11 cellular contexts compared by ENCODE assay signal in the genomic region with DNA sequence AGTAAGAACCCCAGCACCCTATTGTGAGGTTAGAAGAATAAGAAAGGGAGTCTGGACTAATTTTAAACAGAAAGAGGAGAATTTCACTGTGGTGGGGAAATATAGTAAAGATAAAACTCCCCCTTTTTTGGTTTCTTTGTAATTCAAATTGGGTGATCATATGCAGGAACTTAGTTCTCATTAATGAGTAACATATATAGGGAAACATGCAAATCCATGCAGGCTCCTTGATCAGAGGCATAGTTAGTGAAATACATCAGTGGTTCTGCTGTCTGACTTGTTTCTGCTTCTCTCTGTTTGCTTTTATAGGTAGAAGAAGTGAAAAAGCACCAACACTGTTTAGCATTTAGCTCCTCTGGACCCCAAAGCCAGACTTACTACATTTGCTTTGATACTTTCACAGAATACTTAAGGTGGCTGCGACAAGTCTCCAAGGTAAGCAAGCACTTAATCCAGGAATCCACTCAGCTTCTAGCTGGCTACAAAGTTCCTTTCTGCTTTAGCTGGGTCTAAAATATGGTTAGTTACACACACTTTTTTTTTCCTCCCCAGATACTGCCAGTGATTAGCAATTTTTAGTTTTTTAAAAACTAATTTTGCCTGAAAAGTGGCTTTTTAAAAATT.
DNase-seq lines count a peak whose midpoint lies in the region; ATAC-seq lines count a peak whose summit lies in the region.
"Had no signal": no experiment of that assay in that cellular context is flagged by ENCODE, and none has a peak within 500 bp of the region (broad histone marks: within the 10 kb centered on the region; RNA-seq: fewer than 3 reads in every experiment).

No MANE protein-coding gene starts in this region.

- no peaks in the 10 kb centered on the region for H3K9me3 Mint-ChIP-seq in stimulated activated memory B cell treated with anti-CD40 and anti-IgM and Interleukin-4, amounts not matched to agents 10 μg/mL and 1 μg/mL and 100 μg/mL, for 72 hours

- no peaks in the 10 kb centered on the region for H3K27me3 Mint-ChIP-seq in stimulated activated memory B cell treated with anti-CD40 and anti-IgM and Interleukin-4, amounts not matched to agents 10 μg/mL and 1 μg/mL and 100 μg/mL, for 72 hours

- H3K27ac Mint-ChIP-seq in stimulated activated memory B cell treated with anti-CD40 and anti-IgM and Interleukin-4, amounts not matched to agents 10 μg/mL and 1 μg/mL and 100 μg/mL, for 72 hours = peak overlapping the region; percentile 51
- H3K27ac Mint-ChIP-seq: T-helper 2 cell treated with Interferon-gamma antibody and Interleukin-4, amounts not matched to agents 5 μg/mL and 100 μg/mL, for 36 hours had no signal

- H3K4me1 Mint-ChIP-seq in stimulated activated memory B cell treated with anti-CD40 and anti-IgM and Interleukin-4, amounts not matched to agents 10 μg/mL and 1 μg/mL and 100 μg/mL, for 72 hours = peaks cover 23% of the 10 kb centered on the region

- peaks cover 5% of the 10 kb centered on the region for H3K36me3 Mint-ChIP-seq in stimulated activated memory B cell treated with anti-CD40 and anti-IgM and Interleukin-4, amounts not matched to agents 10 μg/mL and 1 μg/mL and 100 μg/mL, for 72 hours

- DNase-seq in NCI-H1417 (lab: John Stamatoyannopoulos, UW) = no peak
- DNase-seq in RPMI8226 = no peak
- no peak for DNase-seq in NCI-H524 (lab: John Stamatoyannopoulos, UW)
- DNase-seq: colonic mucosa, DND-41, stomach had no signal

- no peak overlapping the region for H3K4me3 Mint-ChIP-seq in stimulated activated memory B cell treated with anti-CD40 and anti-IgM and Interleukin-4, amounts not matched to agents 10 μg/mL and 1 μg/mL and 100 μg/mL, for 72 hours
- H3K4me3 Mint-ChIP-seq: T-helper 2 cell treated with Interferon-gamma antibody and Interleukin-4, amounts not matched to agents 5 μg/mL and 100 μg/mL, for 36 hours had no signal

- ATAC-seq in GM19043 (IDR thresholded peaks at IDR 0.05; ENCODE audit: low read depth, unreplicated experiment) = peak; percentile 93
- peak; percentile 86 for ATAC-seq in HG02610 (IDR thresholded peaks at IDR 0.05; ENCODE audit: unreplicated experiment)
- peak; percentile 86 for ATAC-seq in HG03460 (IDR thresholded peaks at IDR 0.05; ENCODE audit: unreplicated experiment)
- peak; percentile 72 for ATAC-seq in stimulated activated memory B cell treated with anti-CD40 and anti-IgM and Interleukin-4, amounts not matched to agents 10 μg/mL and 1 μg/mL and 100 μg/mL, for 72 hours
